11 cellular contexts compared by ENCODE assay signal in genomic region chr17:19935169-19935568, GRCh38.
"Had no signal": no experiment of that assay in that cellular context is flagged by ENCODE, and none has a peak within 500 bp of the region (broad histone marks: within the 10 kb centered on the region; RNA-seq: fewer than 3 reads in every experiment).

No MANE protein-coding gene starts in this region.

- DNase-seq: activated CD4-positive, alpha-beta memory T cell treated with anti-CD3 and anti-CD28 coated beads, Interleukin-2, amount 10 ng/mL, durations not matched to agents 7 days and 5 days; activated CD8-positive, alpha-beta memory T cell treated with anti-CD3 and anti-CD28 coated beads, Interleukin-2, amount 10 ng/mL, durations not matched to agents 7 days and 5 days; amniotic stem cell; cerebellar nuclear complex; effector CD4-positive, alpha-beta T cell; left cardiac atrium; natural killer cell; pancreas; stimulated activated CD4-positive, alpha-beta T cell treated with anti-CD3 and anti-CD28 coated beads, Interleukin-4, amount 100 ng/mL, for 4 hours had no signal

- H3K4me3 ChIP-seq: esophagus muscularis mucosa, pancreas, thoracic aorta had no signal

- FAIRE-seq: pancreas had no signal

- H3K27me3 ChIP-seq: esophagus muscularis mucosa, pancreas had no signal

- H3K9me3 ChIP-seq: esophagus muscularis mucosa, pancreas, thoracic aorta had no signal

- H3K27ac ChIP-seq: esophagus muscularis mucosa, pancreas, thoracic aorta had no signal
